8 cellular contexts compared by ENCODE assay signal in genomic region chr1:53196485-53197271, GRCh38.
DNase-seq lines count a peak whose midpoint lies in the region; ATAC-seq and TF ChIP-seq lines count a peak whose summit lies in the region.

Gene CPT2, plus strand, starts transcription at chr1:53196824. Its CDS starts 120 bp downstream, at chr1:53196944.

- peaks cover 36% of the 10 kb centered on the region for H3K4me1 Mint-ChIP-seq in activated naive CD4-positive, alpha-beta T cell treated with anti-CD3 and anti-CD28 coated beads, Interleukin-2, amount 50 U/mL, for 24 hours

- no peaks in the 10 kb centered on the region for H3K9me3 Mint-ChIP-seq in activated naive CD4-positive, alpha-beta T cell treated with anti-CD3 and anti-CD28 coated beads, Interleukin-2, amount 50 U/mL, for 24 hours

- ATAC-seq in HG02610 (IDR thresholded peaks at IDR 0.05; ENCODE audit: unreplicated experiment) = peak; percentile 99

- DNase-seq in GM10248 (ENCODE audit: extremely low spot score) (peak; percentile 99), NCI-H1105 (lab: John Stamatoyannopoulos, UW) (peak; percentile 94), SKM-1 (lab: John Stamatoyannopoulos, UW; ENCODE audit: unreplicated experiment) (peak; percentile 77), globus pallidus (ENCODE audit: low spot score) (peak; percentile 94), nucleus accumbens (lab: John Stamatoyannopoulos, UW) (peak; percentile 37 to 96 (median 86)), superior temporal gyrus (ENCODE audit: extremely low spot score) (peak; percentile 94)

- CTCF ChIA-PET in GM10248 (lab: Yijun Ruan, JAX) = interaction anchor here (10.8 kb wide), 1 partner anchor 14 kb away, joined by 124 read pairs; no protein-coding TSS in a partner anchor

- peak within 1 kb of the TSS; percentile 96 for H3K27ac Mint-ChIP-seq in activated naive CD4-positive, alpha-beta T cell treated with anti-CD3 and anti-CD28 coated beads, Interleukin-2, amount 50 U/mL, for 24 hours

- H3K4me3 Mint-ChIP-seq in activated naive CD4-positive, alpha-beta T cell treated with anti-CD3 and anti-CD28 coated beads, Interleukin-2, amount 50 U/mL, for 24 hours = peak within 1 kb of the TSS; percentile 98

- TF ChIP-seq CTCF in GM10248 (IDR thresholded peaks at IDR 0.05; ENCODE audit: control extremely low read depth, extremely low read depth, low read depth, missing control alignments) = no peak

- H3K36me3 Mint-ChIP-seq in activated naive CD4-positive, alpha-beta T cell treated with anti-CD3 and anti-CD28 coated beads, Interleukin-2, amount 50 U/mL, for 24 hours = peaks cover 2% of the 10 kb centered on the region

- H3K27me3 Mint-ChIP-seq in activated naive CD4-positive, alpha-beta T cell treated with anti-CD3 and anti-CD28 coated beads, Interleukin-2, amount 50 U/mL, for 24 hours = no peaks in the 10 kb centered on the region

- POLR2A ChIA-PET in GM10248 (lab: Yijun Ruan, JAX) = interaction anchor here (0.6 kb wide), 1 partner anchor 67 kb away, joined by 4 read pairs; no protein-coding TSS in a partner anchor

Comparison
In these comparisons a context has a peak if more than half of its experiments do, and no peak if none do; other contexts are left out.
1. Peak in every context shown above with its lines: DNase-seq and ATAC-seq.